ENCODE assay signal across 18 cellular contexts in the genomic region with DNA sequence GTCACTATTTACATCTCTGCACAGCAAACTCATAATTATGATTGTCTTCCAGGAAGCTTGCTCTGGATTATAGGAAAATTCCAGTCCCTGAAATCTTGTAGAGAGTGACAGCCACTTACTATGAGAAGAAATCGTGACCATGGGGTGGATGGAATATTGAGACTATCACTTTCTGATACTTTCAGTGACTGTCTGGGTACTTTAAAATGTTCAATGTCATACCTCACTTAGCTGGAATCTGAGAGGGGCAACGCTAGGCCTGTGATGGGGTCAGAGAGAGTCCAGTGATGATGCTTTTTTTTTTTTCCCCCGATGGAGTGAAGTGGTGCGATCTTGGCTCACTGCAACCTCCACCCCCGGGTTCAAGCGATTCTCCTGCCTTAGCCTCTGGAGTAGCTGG. TPM values are rescaled to one million over a fixed set of nuclear protein-coding genes. Genes with fewer than 3 reads are reported as not detected.
DNase-seq lines count a peak whose midpoint lies in the region; ATAC-seq and TF ChIP-seq lines count a peak whose summit lies in the region.
"Had no signal": no experiment of that assay in that cellular context is flagged by ENCODE, and none has a peak within 500 bp of the region (broad histone marks: within the 10 kb centered on the region; RNA-seq: fewer than 3 reads in every experiment).

No MANE protein-coding gene starts in this region.

- CTCF ChIA-PET in activated naive CD4-positive, alpha-beta T cell treated with anti-CD3 and anti-CD28 coated beads for 36 hours (lab: Charles Lee), result no interaction called here

- DNase-seq in psoas muscle (no peak), tibial nerve (ENCODE audit: low spot score in 2 of 2) (no peak), COLO668 (lab: John Stamatoyannopoulos, UW; ENCODE audit: unreplicated experiment) (no peak), NOMO-1 (lab: John Stamatoyannopoulos, UW; ENCODE audit: unreplicated experiment in 2 of 2) (no peak)
- no peak for DNase-seq in activated naive CD4-positive, alpha-beta T cell treated with anti-CD3 and anti-CD28 coated beads for 36 hours
- DNase-seq: BE2C; CD4-positive, alpha-beta memory T cell; COR-L47; DMS153; DMS79 treated with DMSO at 0.1 percent for 48 hours; EL; GM23248 had no signal

- TF ChIP-seq POLR2A in gastroesophageal sphincter (IDR thresholded peaks at IDR 0.05) (no peak), tibial nerve (IDR thresholded peaks at IDR 0.05) (no peak)

- intact Hi-C loops in psoas muscle (cut with DNase I), result loop anchor here (5.0 kb wide), 3 partner anchors 48 to 143 kb away; partner anchors contain the start of gene GNA13 (in 1 of the 2)
- intact Hi-C loops in activated naive CD4-positive, alpha-beta T cell treated with anti-CD3 and anti-CD28 coated beads for 36 hours (cut with micrococcal nuclease), result no loop called here

- peaks cover 0 to 8% (median 3%) of the 10 kb centered on the region in 5 experiments for H3K9me3 Mint-ChIP-seq in brain
- no peaks in the 10 kb centered on the region for H3K9me3 Mint-ChIP-seq in activated naive CD4-positive, alpha-beta T cell treated with anti-CD3 and anti-CD28 coated beads for 36 hours

- 50 to 59% methylated on average over 2 to 6 of the region's 6 CpGs for WGBS in gastroesophageal sphincter (ENCODE audit: low coverage in 1 of 2), 2 donors
- 38 to 46% (median 41%) methylated on average over 6 of the region's 6 CpGs for WGBS in psoas muscle, 3 donors
- 49 to 58% methylated on average over 6 of the region's 6 CpGs for WGBS in tibial nerve, 2 donors

- no peak for TF ChIP-seq CTCF in brain (conservative IDR thresholded peaks at IDR 0.05)
- no peak for TF ChIP-seq CTCF in gastroesophageal sphincter (IDR thresholded peaks at IDR 0.05)
- TF ChIP-seq CTCF in psoas muscle (IDR thresholded peaks at IDR 0.05), result no peak
- no peak for TF ChIP-seq CTCF in tibial nerve (IDR thresholded peaks at IDR 0.05)

- ATAC-seq in gastroesophageal sphincter (no peak), psoas muscle (no peak)
- ATAC-seq: A549, HCT116 had no signal

- H3K4me1 ChIP-seq in gastroesophageal sphincter (peaks cover 3 to 79% (median 17%) of the 10 kb centered on the region in 3 donors), psoas muscle (peaks cover 16% of the 10 kb centered on the region), tibial nerve (peaks cover 0 to 57% (median 25%) of the 10 kb centered on the region in 4 donors)

- H3K9me3 ChIP-seq in gastroesophageal sphincter (no peaks in the 10 kb centered on the region), psoas muscle (no peaks in the 10 kb centered on the region), tibial nerve (no peaks in the 10 kb centered on the region)
- H3K9me3 ChIP-seq: A549, BE2C had no signal

- no peak for TF ChIP-seq EP300 in gastroesophageal sphincter (IDR thresholded peaks at IDR 0.05)
- no peak for TF ChIP-seq EP300 in tibial nerve (IDR thresholded peaks at IDR 0.05)

- no peaks in the 10 kb centered on the region for H3K36me3 Mint-ChIP-seq in brain
- no peaks in the 10 kb centered on the region for H3K36me3 Mint-ChIP-seq in activated naive CD4-positive, alpha-beta T cell treated with anti-CD3 and anti-CD28 coated beads for 36 hours (ENCODE audit: low read depth)

- H3K27ac ChIP-seq in gastroesophageal sphincter, result peak overlapping the region in 3 of 4 donors; percentile 23 to 80 (median 80)
- H3K27ac ChIP-seq in psoas muscle, result peak overlapping the region; percentile 23
- H3K27ac ChIP-seq in tibial nerve, result peak overlapping the region in 3 of 4 donors; percentile 11 to 77 (median 76)
- H3K27ac ChIP-seq: A549, C4-2B, GM23248, HL-60 had no signal

- H3K4me3 ChIP-seq in gastroesophageal sphincter, result no peak overlapping the region
- H3K4me3 ChIP-seq in psoas muscle, result no peak overlapping the region
- no peak overlapping the region for H3K4me3 ChIP-seq in tibial nerve
- H3K4me3 ChIP-seq: A549, GM23248 had no signal

- H3K27ac Mint-ChIP-seq in brain, result peak overlapping the region in 4 of 5 experiments; percentile 67 to 91 (median 88)
- H3K27ac Mint-ChIP-seq in activated naive CD4-positive, alpha-beta T cell treated with anti-CD3 and anti-CD28 coated beads for 36 hours, result no peak overlapping the region

- H3K27me3 ChIP-seq in gastroesophageal sphincter (no peaks in the 10 kb centered on the region), psoas muscle (ENCODE audit: insufficient read depth in 3 of 3, low read length in 2 of 3) (no peaks in the 10 kb centered on the region), tibial nerve (no peaks in the 10 kb centered on the region)
- H3K27me3 ChIP-seq: BE2C had no signal

- H3K4me1 Mint-ChIP-seq in brain, result peaks cover 54% of the 10 kb centered on the region
- peaks cover 6% of the 10 kb centered on the region for H3K4me1 Mint-ChIP-seq in activated naive CD4-positive, alpha-beta T cell treated with anti-CD3 and anti-CD28 coated beads for 36 hours (ENCODE audit: low read depth)

- peaks cover 38% of the 10 kb centered on the region for H3K27me3 Mint-ChIP-seq in brain
- H3K27me3 Mint-ChIP-seq in activated naive CD4-positive, alpha-beta T cell treated with anti-CD3 and anti-CD28 coated beads for 36 hours (ENCODE audit: low read depth), result peaks cover 4% of the 10 kb centered on the region

- peak overlapping the region in 1 of 5 experiments; percentile 53 for H3K4me3 Mint-ChIP-seq in brain
- no peak overlapping the region for H3K4me3 Mint-ChIP-seq in activated naive CD4-positive, alpha-beta T cell treated with anti-CD3 and anti-CD28 coated beads for 36 hours

- H3K36me3 ChIP-seq in gastroesophageal sphincter (no peaks in the 10 kb centered on the region), psoas muscle (ENCODE audit: insufficient read depth in 1 of 2, low read depth in 1 of 2) (no peaks in the 10 kb centered on the region), tibial nerve (no peaks in the 10 kb centered on the region)
- H3K36me3 ChIP-seq: BE2C had no signal

RNA-seq across cellular contexts. Expression of gene RGS9, which starts 32.2 kb away (rescaled TPM):
- 20.2 TPM for polyA plus RNA-seq in brain (ENCODE audit: insufficient read depth, low read depth, low replicate concordance)
- total RNA-seq in gastroesophageal sphincter, result 10 to 100 TPM; 17.4 to 43.9 (median 40.8) TPM
- 1 to 10 TPM; 1.5 to 4.8 (median 2.7) TPM for total RNA-seq in psoas muscle
- 1 to 10 TPM in 2 of 3 donors, under 1 TPM in 1; 0.33 to 2.1 (median 1.5) TPM for polyA plus RNA-seq in psoas muscle
- total RNA-seq in tibial nerve, result 10 to 100 TPM; 10.7 to 15.3 (median 11.3) TPM
- total RNA-seq in activated naive CD4-positive, alpha-beta T cell treated with anti-CD3 and anti-CD28 coated beads for 36 hours, result 1 to 10 TPM; 1.2 to 1.6 TPM
- polyA plus RNA-seq: GM23248 had no signal

RNA-seq across cellular contexts. Expression of gene GNA13, which starts 48.4 kb away (rescaled TPM):
- 24.1 TPM for polyA plus RNA-seq in brain (ENCODE audit: insufficient read depth, low read depth, low replicate concordance)
- total RNA-seq in gastroesophageal sphincter, result 100 to 1,000 TPM in 1 of 4 donors, 10 to 100 TPM in 3; 60.5 to 103 (median 92.5) TPM
- total RNA-seq in psoas muscle, result 10 to 100 TPM; 34.2 to 85.5 (median 50.4) TPM
- 10 to 100 TPM; 32.7 to 67.2 (median 38.1) TPM for polyA plus RNA-seq in psoas muscle
- 10 to 100 TPM; 40.2 to 57.2 (median 45.1) TPM for total RNA-seq in tibial nerve
- total RNA-seq in activated naive CD4-positive, alpha-beta T cell treated with anti-CD3 and anti-CD28 coated beads for 36 hours, result 10 to 100 TPM; 42.4 to 44.9 TPM

Comparison
In these comparisons a context has a peak if more than half of its experiments do, and no peak if none do; other contexts are left out.
1. H3K27ac ChIP-seq: peak in every context shown above with its lines; median percentile 80 in gastroesophageal sphincter; 76 in tibial nerve; 23 in psoas muscle.